21 cellular contexts compared by ENCODE assay signal in genomic region chr4:128381748-128382559, GRCh38.
DNase-seq lines count a peak whose midpoint lies in the region; ATAC-seq, FAIRE-seq and TF ChIP-seq lines count a peak whose summit lies in the region.
"Had no signal": no experiment of that assay in that cellular context is flagged by ENCODE, and none has a peak within 500 bp of the region (broad histone marks: within the 10 kb centered on the region; RNA-seq: fewer than 3 reads in every experiment).

No MANE protein-coding gene starts in this region.

- no peak overlapping the region for H3K14ac ChIP-seq in IMR-90 (replicated peaks; ENCODE audit: low read depth, low read length)

- no peak for ATAC-seq in IMR-90 (ENCODE audit: low read depth)
- no peak for ATAC-seq in K562
- peak; percentile 70 for ATAC-seq in left colon
- no peak for ATAC-seq in activated CD4-positive, CD25-positive, alpha-beta regulatory T cell treated with anti-CD3 and anti-CD28 coated beads, Interleukin-2, amount 50 U/mL, for 24 hours
- ATAC-seq in GM21717 (IDR thresholded peaks at IDR 0.05; ENCODE audit: unreplicated experiment) = no peak
- ATAC-seq: Panc1 had no signal

- no peak overlapping the region for H2BK5ac ChIP-seq in IMR-90 (ENCODE audit: low read depth, low read length, poor library complexity, severe bottlenecking)

- H3K9me3 ChIP-seq in IMR-90 (ENCODE audit: control insufficient read depth, insufficient read depth, low read length) = peaks cover 1% of the 10 kb centered on the region; the same call in 1 of the 2 replicates
- peaks cover 4% of the 10 kb centered on the region; the same call in 1 of the 2 replicates for H3K9me3 ChIP-seq in K562 (replicated peaks; ENCODE audit: control insufficient read depth, insufficient read depth, low read depth, low read length)
- H3K9me3 ChIP-seq: SJSA1 had no signal

- H3K4me1 ChIP-seq in IMR-90 (ENCODE audit: control insufficient read depth, insufficient read depth, low read length) (peaks cover 23% of the 10 kb centered on the region), K562 (replicated peaks in 1 of 2; ENCODE audit: control insufficient read depth in 2 of 2, insufficient read depth in 2 of 2, low read length in 2 of 2) (peaks cover 3 to 16% of the 10 kb centered on the region in 2 experiments; a peak in 4 of 5 replicates)

- H3K79me1 ChIP-seq in IMR-90 (ENCODE audit: low read depth in 1 of 2, low read length in 2 of 2) = no peaks in the 10 kb centered on the region

- TF ChIP-seq CTCF in IMR-90 (conservative IDR thresholded peaks at IDR 0.05; ENCODE audit: low read depth, low read length) = no peak
- no peak for TF ChIP-seq CTCF in K562 (IDR thresholded peaks at IDR 0.05 in 2 of 3, conservative IDR thresholded peaks at IDR 0.05 in 1 of 3; ENCODE audit: insufficient read depth in 2 of 3, low read depth in 1 of 3, low read length in 3 of 3)

- TF ChIP-seq POLR2A in IMR-90 (IDR thresholded peaks at IDR 0.05; ENCODE audit: low read depth, low read length) (no peak), K562 (conservative IDR thresholded peaks at IDR 0.05) (no peak)

- TF ChIP-seq EP300 in K562 (IDR thresholded peaks at IDR 0.05; ENCODE audit: low read length) = no peak

- no peak for TF ChIP-seq RAD21 in IMR-90 (IDR thresholded peaks at IDR 0.05; ENCODE audit: low read length)
- TF ChIP-seq RAD21 in K562 (CRISPR knock-in tag; conservative IDR thresholded peaks at IDR 0.05 in 1 of 2, IDR thresholded peaks at IDR 0.05 in 1 of 2) = no peak

- H2BK15ac ChIP-seq in IMR-90 (ENCODE audit: low read depth, low read length) = peak overlapping the region; percentile 63; the same call in 2 of the 3 replicates

- CTCF ChIA-PET in IMR-90 (lab: Yijun Ruan, JAX) (interaction anchor here (0.5 kb wide), 1 partner anchor 137 kb away, joined by 3 read pairs; no protein-coding TSS in a partner anchor), K562 (lab: Yijun Ruan, JAX; ENCODE audit: low intra/inter-chr PET ratio) (no interaction called here)

- H3K4me2 ChIP-seq in IMR-90 (ENCODE audit: low read depth, low read length) (no peak overlapping the region), K562 (ENCODE audit: insufficient read depth, low read length) (no peak overlapping the region)

- no peaks in the 10 kb centered on the region for H3K79me2 ChIP-seq in K562 (ENCODE audit: control insufficient read depth, insufficient read depth, low read length)

- H3K4ac ChIP-seq in IMR-90 (ENCODE audit: low read depth, low read length) = peak overlapping the region; percentile 37

- H4K91ac ChIP-seq in IMR-90 (ENCODE audit: insufficient read depth, low read depth, low read length) = peak overlapping the region; percentile 59

- no peaks in the 10 kb centered on the region for H4K20me1 ChIP-seq in IMR-90 (ENCODE audit: insufficient read depth, low read length)
- no peaks in the 10 kb centered on the region for H4K20me1 ChIP-seq in K562 (replicated peaks; ENCODE audit: control insufficient read depth, insufficient read depth, low read length)

- H3K9ac ChIP-seq in IMR-90 (ENCODE audit: low read depth, low read length) (no peak overlapping the region), K562 (ENCODE audit: insufficient read depth in 1 of 2, low read depth in 2 of 2, low read length in 2 of 2) (no peak overlapping the region)

- no peak overlapping the region; the same call in 1 of the 2 replicates for H3K23ac ChIP-seq in IMR-90 (ENCODE audit: low read depth, low read length)

- H3K18ac ChIP-seq in IMR-90 (ENCODE audit: low read depth, low read length) = peak overlapping the region; percentile 49

- H4K8ac ChIP-seq in IMR-90 (ENCODE audit: low read depth in 2 of 2, low read length in 2 of 2) = peak overlapping the region in 1 of 2 experiments; percentile 3; a peak in 1 of 4 replicates

- H3K27me3 ChIP-seq in IMR-90 (ENCODE audit: control insufficient read depth, insufficient read depth, low read length) = no peaks in the 10 kb centered on the region
- no peaks in the 10 kb centered on the region for H3K27me3 ChIP-seq in K562 (ENCODE audit: control insufficient read depth in 2 of 2, insufficient read depth in 2 of 2, low read length in 2 of 2)
- H3K27me3 ChIP-seq: SJSA1 had no signal

- dilution Hi-C loops in IMR-90 (cut with HindIII; ENCODE audit: low sequenced_read_pairs, unreplicated experiment) = no loop called here

- H2AK5ac ChIP-seq in IMR-90 (ENCODE audit: low read depth, low read length) = peak overlapping the region; percentile 62

- no peak overlapping the region for H3K4me3 ChIP-seq in IMR-90 (ENCODE audit: insufficient read depth, low read depth, low read length)
- H3K4me3 ChIP-seq in K562 = no peak overlapping the region
- H3K4me3 ChIP-seq: SJSA1 had no signal

- FAIRE-seq in K562 (lab: Jason Lieb, UNC) = no peak
- FAIRE-seq: GM12892, GM18507, H1 had no signal

- H3K36me3 ChIP-seq in IMR-90 (ENCODE audit: control insufficient read depth, insufficient read depth, low read length) (no peaks in the 10 kb centered on the region), K562 (ENCODE audit: control insufficient read depth, insufficient read depth, low read length) (no peaks in the 10 kb centered on the region)
- H3K36me3 ChIP-seq: SJSA1 had no signal

- in situ Hi-C loops in IMR-90 (cut with MboI; ENCODE audit: low sequenced_read_pairs) = no loop called here
- in situ Hi-C loops in K562 (cut with MboI) = no loop called here

- H3K27ac ChIP-seq in IMR-90 (ENCODE audit: insufficient read depth, low read length) (no peak overlapping the region), K562 (ENCODE audit: extremely low read depth, low read depth, low read length) (no peak overlapping the region)

- 86% methylated on average over 2 of the region's 4 CpGs; no CpG with 5 or more reads in 1 of the 2 experiments for WGBS in IMR-90 (ENCODE audit: extremely low coverage in 2 of 2, insufficient read length in 1 of 2), 2 experiments
- 24% methylated on average over 4 of the region's 4 CpGs for WGBS in K562 (ENCODE audit: insufficient coverage, low coverage, missing lambda C conversion rate)

- H2BK20ac ChIP-seq in IMR-90 (ENCODE audit: low read depth, low read length) = peak overlapping the region; percentile 68

- no peak overlapping the region for H2AK9ac ChIP-seq in IMR-90 (replicated peaks; ENCODE audit: low read depth, low read length, poor library complexity)

- intact Hi-C loops in IMR-90 (cut with micrococcal nuclease) (loop anchor here (10.0 kb wide), 2 partner anchors 173 to 713 kb away; partner anchors contain the start of genes C4orf33 and SCLT1), K562 (cut with micrococcal nuclease) (loop anchor here (2.0 to 10.0 kb wide), 2 partner anchors 191 to 483 kb away; no protein-coding TSS in a partner anchor), left colon (cut with DNase I, micrococcal nuclease) (no loop called here)

- H3K56ac ChIP-seq in IMR-90 (ENCODE audit: extremely low read depth, insufficient read depth, low read length) = no peak overlapping the region

- H2BK120ac ChIP-seq in IMR-90 (ENCODE audit: low read depth, low read length) = peak overlapping the region; percentile 61; the same call in 1 of the 2 replicates

- peak overlapping the region; percentile 22; the same call in 1 of the 2 replicates for H4K5ac ChIP-seq in IMR-90 (ENCODE audit: low read depth, low read length)

- POLR2A ChIA-PET in IMR-90 (lab: Charles Lee; ENCODE audit: unreplicated experiment) (no interaction called here), K562 (lab: Yijun Ruan, JAX) (interaction anchor here (1.0 kb wide), 2 partner anchors 11 to 14 kb away, joined by 3 to 4 read pairs; no protein-coding TSS in a partner anchor)

- BruUV-seq in IMR-90 (replicated peaks; lab: Mats Ljungman, UMichigan) (no TSS peak), K562 (replicated peaks; lab: Mats Ljungman, UMichigan) (no TSS peak)

- DNase-seq in IMR-90 (no peak), K562 (ENCODE audit: extremely low read depth in 1 of 4, low spot score in 3 of 4) (no peak), left colon (no peak)
- DNase-seq in stimulated activated CD4-positive, alpha-beta T cell treated with anti-CD3 and anti-CD28 coated beads, Interleukin-1b, Interleukin-23, amount 100 ng/mL, for 48 hours = no peak
- DNase-seq in stimulated activated CD4-positive, alpha-beta T cell treated with anti-CD3 and anti-CD28 coated beads, Interleukin-15, amount 100 ng/mL, for 24 hours = no peak
- DNase-seq: ACHN; C1 segment of cervical spinal cord; CD8-positive, alpha-beta memory T cell; DMS79; MM.1S; NCI-H1092 treated with DMSO at 0.1 percent for 48 hours; NCI-H146; NCI-H2029 treated with DMSO at 0.1 percent for 48 hours; NCI-H2171 had no signal

- H2AFZ ChIP-seq in IMR-90 (replicated peaks; ENCODE audit: low read length, poor library complexity) (no peak overlapping the region), K562 (ENCODE audit: low read depth, low read length) (no peak overlapping the region)

- peaks cover 20% of the 10 kb centered on the region for H3K9me1 ChIP-seq in IMR-90 (ENCODE audit: insufficient read depth, low read length)
- H3K9me1 ChIP-seq in K562 (ENCODE audit: control insufficient read depth, insufficient read depth, low read length) = no peaks in the 10 kb centered on the region

TF ChIP-seq in IMR-90, 13 proteins besides CTCF, POLR2A, EP300 and RAD21 (continues in another document):
- TF ChIP-seq RCOR1 (IDR thresholded peaks at IDR 0.05; ENCODE audit: insufficient replicate concordance, low read length) (no peak), RFX5 (IDR thresholded peaks at IDR 0.05; ENCODE audit: low read depth, low read length) (no peak), NFE2L2 (IDR thresholded peaks at IDR 0.05; ENCODE audit: low read depth, low read length) (no peak), MXI1 (IDR thresholded peaks at IDR 0.05; ENCODE audit: borderline replicate concordance, low read depth, low read length) (no peak)

TF ChIP-seq in K562, 482 proteins besides CTCF, POLR2A, EP300 and RAD21 (continues in another document):
- peak; percentile 39 for TF ChIP-seq MEIS2 (IDR thresholded peaks at IDR 0.05; ENCODE audit: partially characterized antibody)

Comparison
In these comparisons a context has a peak if more than half of its experiments do, and no peak if none do; other contexts are left out.
1. intact Hi-C loops: an anchor here in IMR-90 (10.0 kb wide) and K562 (2.0 to 10.0 kb wide); none called in left colon.